ENCODE assay signal across 1 cellular context in genomic region chr6:108562503-108562993, GRCh38.
TF ChIP-seq lines count a peak whose summit lies in the region.

No MANE protein-coding gene starts in this region.

TF ChIP-seq in HepG2, 621 proteins besides CTCF, POLR2A, EP300 and RAD21 (continued from another document and continues in another):
- TF ChIP-seq, protein P1, sequence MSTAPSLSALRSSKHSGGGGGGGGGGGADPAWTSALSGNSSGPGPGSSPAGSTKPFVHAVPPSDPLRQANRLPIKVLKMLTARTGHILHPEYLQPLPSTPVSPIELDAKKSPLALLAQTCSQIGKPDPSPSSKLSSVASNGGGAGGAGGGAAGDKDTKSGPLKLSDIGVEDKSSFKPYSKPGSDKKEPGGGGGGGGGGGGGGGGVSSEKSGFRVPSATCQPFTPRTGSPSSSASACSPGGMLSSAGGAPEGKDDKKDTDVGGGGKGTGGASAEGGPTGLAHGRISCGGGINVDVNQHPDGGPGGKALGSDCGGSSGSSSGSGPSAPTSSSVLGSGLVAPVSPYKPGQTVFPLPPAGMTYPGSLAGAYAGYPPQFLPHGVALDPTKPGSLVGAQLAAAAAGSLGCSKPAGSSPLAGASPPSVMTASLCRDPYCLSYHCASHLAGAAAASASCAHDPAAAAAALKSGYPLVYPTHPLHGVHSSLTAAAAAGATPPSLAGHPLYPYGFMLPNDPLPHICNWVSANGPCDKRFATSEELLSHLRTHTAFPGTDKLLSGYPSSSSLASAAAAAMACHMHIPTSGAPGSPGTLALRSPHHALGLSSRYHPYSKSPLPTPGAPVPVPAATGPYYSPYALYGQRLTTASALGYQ (CRISPR knock-in tag; IDR thresholded peaks at IDR 0.05), result no peak
- TF ChIP-seq ZBTB20 (CRISPR knock-in tag; IDR thresholded peaks at IDR 0.05; ENCODE audit: borderline replicate concordance, low read depth) (no peak), SSRP1 (CRISPR knock-in tag; IDR thresholded peaks at IDR 0.05) (no peak), ZNF24 (IDR thresholded peaks at IDR 0.05) (no peak), FOXJ3 (CRISPR knock-in tag; IDR thresholded peaks at IDR 0.05; ENCODE audit: borderline replicate concordance) (no peak), ETV5 (CRISPR knock-in tag; IDR thresholded peaks at IDR 0.05; ENCODE audit: borderline replicate concordance) (peak; percentile 72), NAIF1 (CRISPR knock-in tag; IDR thresholded peaks at IDR 0.05; ENCODE audit: borderline replicate concordance) (no peak), MTF1 (CRISPR knock-in tag; IDR thresholded peaks at IDR 0.05) (no peak), PHF21A (CRISPR knock-in tag; IDR thresholded peaks at IDR 0.05) (peak; percentile 66), ZNF143 (CRISPR knock-in tag; IDR thresholded peaks at IDR 0.05) (no peak), PBX2 (CRISPR knock-in tag; IDR thresholded peaks at IDR 0.05) (no peak), ZBTB14 (CRISPR knock-in tag; IDR thresholded peaks at IDR 0.05) (no peak), ZNF747 (CRISPR knock-in tag; IDR thresholded peaks at IDR 0.05; ENCODE audit: borderline replicate concordance) (no peak), TFAP4 (IDR thresholded peaks at IDR 0.05; ENCODE audit: borderline replicate concordance, low read depth) (peak; percentile 58; the same call in 1 of the 2 replicates), NRL (CRISPR knock-in tag; IDR thresholded peaks at IDR 0.05; ENCODE audit: borderline replicate concordance) (no peak), NFE2 (CRISPR knock-in tag; IDR thresholded peaks at IDR 0.05) (no peak), ZSCAN20 (CRISPR knock-in tag; IDR thresholded peaks at IDR 0.05; ENCODE audit: borderline replicate concordance) (no peak), ZNF101 (CRISPR knock-in tag; IDR thresholded peaks at IDR 0.05; ENCODE audit: borderline replicate concordance, low read depth) (no peak), TEAD3 (CRISPR knock-in tag; optimal IDR thresholded peaks at IDR 0.05; ENCODE audit: borderline replicate concordance) (peak; percentile 39), MIER3 (CRISPR knock-in tag; IDR thresholded peaks at IDR 0.05; ENCODE audit: borderline replicate concordance) (peak; percentile 23; the same call in 1 of the 2 replicates), KDM3A (CRISPR knock-in tag; IDR thresholded peaks at IDR 0.05; ENCODE audit: low read depth) (no peak), ZNF276 (CRISPR knock-in tag; IDR thresholded peaks at IDR 0.05; ENCODE audit: low read depth) (no peak), KLF15 (CRISPR knock-in tag; IDR thresholded peaks at IDR 0.05; ENCODE audit: borderline replicate concordance) (no peak), IKZF5 (CRISPR knock-in tag; IDR thresholded peaks at IDR 0.05) (peak; percentile 44; the same call in 1 of the 2 replicates), ZNF782 (CRISPR knock-in tag; IDR thresholded peaks at IDR 0.05; ENCODE audit: borderline replicate concordance) (no peak), ZNF556 (CRISPR knock-in tag; IDR thresholded peaks at IDR 0.05; ENCODE audit: borderline replicate concordance) (no peak), CEBPB (IDR thresholded peaks at IDR 0.05; ENCODE audit: borderline replicate concordance, low read depth, low read length) (peak; percentile 63; the same call in 1 of the 2 replicates), ZNF724P (CRISPR knock-in tag; IDR thresholded peaks at IDR 0.05; ENCODE audit: borderline replicate concordance) (0 out of 2 replicates have a peak, but pooled peaks have one; percentile 12), SRSF9 (IDR thresholded peaks at IDR 0.05; ENCODE audit: borderline replicate concordance, insufficient read depth, low read depth, low read length, poor library complexity, severe bottlenecking) (no peak), THYN1 (CRISPR knock-in tag; IDR thresholded peaks at IDR 0.05; ENCODE audit: borderline replicate concordance, low read depth) (no peak), CREB1 (IDR thresholded peaks at IDR 0.05) (no peak), CREB1 (CRISPR knock-in tag; IDR thresholded peaks at IDR 0.05) (peak; percentile 56), FOXO1 (CRISPR knock-in tag; IDR thresholded peaks at IDR 0.05) (0 out of 2 replicates have a peak, but pooled peaks have one; percentile 18), GTF3A (CRISPR knock-in tag; conservative IDR thresholded peaks at IDR 0.05) (no peak), PATZ1 (CRISPR knock-in tag; IDR thresholded peaks at IDR 0.05) (peak; percentile 60; the same call in 1 of the 2 replicates), TOE1 (CRISPR knock-in tag; IDR thresholded peaks at IDR 0.05) (no peak), REL (CRISPR knock-in tag; conservative IDR thresholded peaks at IDR 0.05) (no peak), PRDM15 (CRISPR knock-in tag; IDR thresholded peaks at IDR 0.05) (no peak), LRRFIP1 (CRISPR knock-in tag; conservative IDR thresholded peaks at IDR 0.05) (no peak)
- TF ChIP-seq, protein P2, sequence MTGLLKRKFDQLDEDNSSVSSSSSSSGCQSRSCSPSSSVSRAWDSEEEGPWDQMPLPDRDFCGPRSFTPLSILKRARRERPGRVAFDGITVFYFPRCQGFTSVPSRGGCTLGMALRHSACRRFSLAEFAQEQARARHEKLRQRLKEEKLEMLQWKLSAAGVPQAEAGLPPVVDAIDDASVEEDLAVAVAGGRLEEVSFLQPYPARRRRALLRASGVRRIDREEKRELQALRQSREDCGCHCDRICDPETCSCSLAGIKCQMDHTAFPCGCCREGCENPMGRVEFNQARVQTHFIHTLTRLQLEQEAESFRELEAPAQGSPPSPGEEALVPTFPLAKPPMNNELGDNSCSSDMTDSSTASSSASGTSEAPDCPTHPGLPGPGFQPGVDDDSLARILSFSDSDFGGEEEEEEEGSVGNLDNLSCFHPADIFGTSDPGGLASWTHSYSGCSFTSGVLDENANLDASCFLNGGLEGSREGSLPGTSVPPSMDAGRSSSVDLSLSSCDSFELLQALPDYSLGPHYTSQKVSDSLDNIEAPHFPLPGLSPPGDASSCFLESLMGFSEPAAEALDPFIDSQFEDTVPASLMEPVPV (CRISPR knock-in tag; IDR thresholded peaks at IDR 0.05), result no peak
- TF ChIP-seq, protein P3, sequence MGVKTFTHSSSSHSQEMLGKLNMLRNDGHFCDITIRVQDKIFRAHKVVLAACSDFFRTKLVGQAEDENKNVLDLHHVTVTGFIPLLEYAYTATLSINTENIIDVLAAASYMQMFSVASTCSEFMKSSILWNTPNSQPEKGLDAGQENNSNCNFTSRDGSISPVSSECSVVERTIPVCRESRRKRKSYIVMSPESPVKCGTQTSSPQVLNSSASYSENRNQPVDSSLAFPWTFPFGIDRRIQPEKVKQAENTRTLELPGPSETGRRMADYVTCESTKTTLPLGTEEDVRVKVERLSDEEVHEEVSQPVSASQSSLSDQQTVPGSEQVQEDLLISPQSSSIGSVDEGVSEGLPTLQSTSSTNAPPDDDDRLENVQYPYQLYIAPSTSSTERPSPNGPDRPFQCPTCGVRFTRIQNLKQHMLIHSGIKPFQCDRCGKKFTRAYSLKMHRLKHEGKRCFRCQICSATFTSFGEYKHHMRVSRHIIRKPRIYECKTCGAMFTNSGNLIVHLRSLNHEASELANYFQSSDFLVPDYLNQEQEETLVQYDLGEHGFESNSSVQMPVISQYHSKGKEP (CRISPR knock-in tag; IDR thresholded peaks at IDR 0.05), result no peak
